ENCODE assay signal across 10 cellular contexts in genomic region chr19:46408611-46409039, GRCh38. TPM values are rescaled to one million over a fixed set of nuclear protein-coding genes. Genes with fewer than 3 reads are reported as not detected.
A peak's percentile ranks its signal among the peaks of the same experiment; 100 is the strongest.
DNase-seq lines count a peak whose midpoint lies in the region; ATAC-seq and TF ChIP-seq lines count a peak whose summit lies in the region.
"Had no signal": no experiment of that assay in that cellular context is flagged by ENCODE, and none has a peak within 500 bp of the region (broad histone marks: within the 10 kb centered on the region; RNA-seq: fewer than 3 reads in every experiment).

No MANE protein-coding gene starts in this region.

- no peaks in the 10 kb centered on the region for H3K36me3 ChIP-seq in lower lobe of right lung

- peak overlapping the region; percentile 6 for H3K4me3 ChIP-seq in epithelial cell of proximal tubule (ENCODE audit: low read depth, low read length)
- H3K4me3 ChIP-seq in lower lobe of right lung = no peak overlapping the region
- H3K4me3 ChIP-seq: GM12878 had no signal

- DNase-seq in NCI-H1417 (lab: John Stamatoyannopoulos, UW) (peak in 2 of 3 experiments; percentile 21 to 67), NCI-H1417 treated with DMSO at 0.1 percent for 48 hours (lab: John Stamatoyannopoulos, UW) (no peak), epithelial cell of proximal tubule (ENCODE audit: low read depth) (no peak), lower lobe of right lung (peak; percentile 88), substantia nigra (lab: John Stamatoyannopoulos, UW) (peak in 34 of 49 donors; percentile 7 to 74 (median 42)), T1000 (lab: John Stamatoyannopoulos, UW) (no peak)
- DNase-seq: T-cell had no signal

- ATAC-seq in lower lobe of right lung (peak; percentile 72 to 79), GM21723 (IDR thresholded peaks at IDR 0.05; ENCODE audit: unreplicated experiment) (no peak), GM18868 (IDR thresholded peaks at IDR 0.05; ENCODE audit: unreplicated experiment) (no peak)
- ATAC-seq: GM12878, T-cell had no signal

- TF ChIP-seq CTCF in epithelial cell of proximal tubule (conservative IDR thresholded peaks at IDR 0.05; ENCODE audit: low read depth, low read length) (no peak), lower lobe of right lung (IDR thresholded peaks at IDR 0.05) (no peak)

- no peaks in the 10 kb centered on the region for H3K9me3 ChIP-seq in lower lobe of right lung

- H3K4me1 ChIP-seq in lower lobe of right lung = peaks cover 23% of the 10 kb centered on the region

- H3K27me3 ChIP-seq in lower lobe of right lung (ENCODE audit: low read depth) = peaks cover 79% of the 10 kb centered on the region

- intact Hi-C loops in lower lobe of right lung (cut with DNase I) = loop anchor here (10.0 kb wide), 1 partner anchor 76 kb away; no protein-coding TSS in a partner anchor

- H3K27ac ChIP-seq in lower lobe of right lung (peak overlapping the region; percentile 31), substantia nigra (ENCODE audit: low read depth, low read length, poor library complexity, severe bottlenecking) (peak overlapping the region; percentile 38)

RNA-seq across cellular contexts. Expression of gene CCDC8, which starts 4.7 kb away (rescaled TPM):
- 14.0 and 14.1 TPM in 2 replicates for total RNA-seq in epithelial cell of proximal tubule
- total RNA-seq in lower lobe of right lung = 9.1 TPM

RNA-seq across cellular contexts. Expression of gene PNMA8C, which starts 20.1 kb away (rescaled TPM):
- 0.14 TPM in 1 of 2 replicates, not detected in the other for total RNA-seq in epithelial cell of proximal tubule
- 0.18 TPM for total RNA-seq in lower lobe of right lung
- total RNA-seq: GM12878, T-cell had no signal

Comparison
In these comparisons a context has a peak if more than half of its experiments do, and no peak if none do; other contexts are left out.
1. DNase-seq: peak in NCI-H1417 (2 of 3), lower lobe of right lung (single experiment) and substantia nigra (34 of 49); none in NCI-H1417 treated with DMSO at 0.1 percent for 48 hours (single experiment), epithelial cell of proximal tubule (single experiment) and T1000 (single experiment).
2. ATAC-seq: peak in lower lobe of right lung (2 of 2); none in GM21723 (single experiment) and GM18868 (single experiment).